In genomic region chr7:130943336-130943901, GRCh38 we compare ENCODE assay signal across 8 cellular contexts.
DNase-seq lines count a peak whose midpoint lies in the region; ATAC-seq and TF ChIP-seq lines count a peak whose summit lies in the region.

No MANE protein-coding gene starts in this region.

- peaks cover 13% of the 10 kb centered on the region for H3K36me3 ChIP-seq in GM06990 (ENCODE audit: control insufficient read depth, insufficient read depth, low read length)

- peaks cover 17% of the 10 kb centered on the region for H3K4me1 Mint-ChIP-seq in mesothelial cell of epicardium

- TF ChIP-seq CTCF in GM06990 (IDR thresholded peaks at IDR 0.05; ENCODE audit: insufficient read depth, low read length, poor library complexity, severe bottlenecking) (no peak), mesothelial cell of epicardium (IDR thresholded peaks at IDR 0.05; ENCODE audit: unreplicated experiment) (no peak)

- DNase-seq in GM06990 (ENCODE audit: extremely low read depth, insufficient read length) (no peak), NCI-H460 (ENCODE audit: extremely low read depth, low read depth) (peak; percentile 71), mesothelial cell of epicardium (ENCODE audit: low spot score in 2 of 2, unreplicated experiment in 2 of 2) (no peak), NCI-H82 (lab: John Stamatoyannopoulos, UW) (no peak), GM19240 (ENCODE audit: insufficient read length, low spot score) (no peak)
- peak; percentile 65 for DNase-seq in central memory CD4-positive, alpha-beta T cell
- no peak for DNase-seq in activated CD8-positive, alpha-beta memory T cell treated with anti-CD3 and anti-CD28 coated beads for 24 hours

- no peaks in the 10 kb centered on the region for H3K9me3 Mint-ChIP-seq in mesothelial cell of epicardium

- peak overlapping the region; percentile 25 for H3K4me3 Mint-ChIP-seq in mesothelial cell of epicardium

- H3K4me3 ChIP-seq in GM06990 (replicated peaks; ENCODE audit: low read depth, low read length) = peak overlapping the region; percentile 30; the same call in 1 of the 2 replicates

- no peaks in the 10 kb centered on the region for H3K27me3 Mint-ChIP-seq in mesothelial cell of epicardium (ENCODE audit: low read depth)

- no peaks in the 10 kb centered on the region for H3K27me3 ChIP-seq in GM06990 (replicated peaks; ENCODE audit: control insufficient read depth, insufficient read depth, low read length)

- ATAC-seq in GM19452 (IDR thresholded peaks at IDR 0.05; ENCODE audit: unreplicated experiment) = no peak

- H3K27ac Mint-ChIP-seq in mesothelial cell of epicardium = no peak overlapping the region

- H3K36me3 Mint-ChIP-seq in mesothelial cell of epicardium = no peaks in the 10 kb centered on the region

Comparison
In these comparisons a context has a peak if more than half of its experiments do, and no peak if none do; other contexts are left out.
1. DNase-seq: peak in NCI-H460 (single experiment) and central memory CD4-positive, alpha-beta T cell (single experiment); none in GM06990 (single experiment), mesothelial cell of epicardium (0 of 2), NCI-H82 (single experiment), activated CD8-positive, alpha-beta memory T cell treated with anti-CD3 and anti-CD28 coated beads for 24 hours (single experiment) and GM19240 (single experiment).